In the genomic region with DNA sequence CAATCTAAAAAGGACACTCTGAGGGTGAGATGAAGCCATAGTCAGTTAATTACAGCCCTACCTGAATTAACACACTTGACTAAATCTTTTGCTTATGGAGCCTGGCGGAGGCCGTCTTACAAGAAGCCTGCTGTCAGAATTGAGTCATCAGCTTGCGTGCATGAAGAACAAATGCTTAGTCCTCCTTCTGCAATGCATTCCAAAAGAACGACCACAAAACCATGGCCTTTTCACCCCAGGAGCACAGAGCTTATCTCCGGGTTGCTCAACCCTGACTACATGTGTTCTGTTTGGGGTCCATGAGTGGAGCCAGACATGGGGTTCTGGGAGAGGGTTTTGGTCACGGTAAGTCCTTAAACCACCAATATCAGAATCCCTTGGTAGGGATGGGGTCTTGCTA, we compare ENCODE assay signal across 9 cellular contexts.
DNase-seq lines count a peak whose midpoint lies in the region; ATAC-seq and TF ChIP-seq lines count a peak whose summit lies in the region.
"Had no signal": no experiment of that assay in that cellular context is flagged by ENCODE, and none has a peak within 500 bp of the region (broad histone marks: within the 10 kb centered on the region; RNA-seq: fewer than 3 reads in every experiment).

No MANE protein-coding gene starts in this region.

- H3K9me3 ChIP-seq in SJCRH30 (replicated peaks) (no peaks in the 10 kb centered on the region), left lung (no peaks in the 10 kb centered on the region)

- ATAC-seq in GM18505 (IDR thresholded peaks at IDR 0.05; ENCODE audit: unreplicated experiment) (peak; percentile 75), HG02884 (IDR thresholded peaks at IDR 0.05; ENCODE audit: unreplicated experiment) (peak; percentile 88), left lung (no peak)

- no peak for TF ChIP-seq CTCF in left lung (IDR thresholded peaks at IDR 0.05)

- no peaks in the 10 kb centered on the region for H3K27me3 ChIP-seq in SJCRH30
- no peaks in the 10 kb centered on the region for H3K27me3 ChIP-seq in left lung

- H3K4me3 ChIP-seq in SJCRH30 (no peak overlapping the region), left lung (no peak overlapping the region)

- TF ChIP-seq POLR2A in GM18505 (IDR thresholded peaks at IDR 0.05; ENCODE audit: borderline replicate concordance, extremely low read depth, insufficient read depth, insufficient read length): no peak
- no peak for TF ChIP-seq POLR2A in erythroblast (IDR thresholded peaks at IDR 0.05; ENCODE audit: low read length)

- DNase-seq in SJCRH30: peak in 1 of 2 experiments; percentile 42
- peak; percentile 98 for DNase-seq in kidney tubule cell (ENCODE audit: low spot score)
- DNase-seq in activated CD8-positive, alpha-beta memory T cell treated with anti-CD3 and anti-CD28 coated beads, Interleukin-2, amount 50 U/mL, for 4 hours: no peak
- DNase-seq in NCI-H748 (lab: John Stamatoyannopoulos, UW; ENCODE audit: unreplicated experiment): no peak
- no peak for DNase-seq in left lung
- no peak for DNase-seq in erythroblast (lab: John Stamatoyannopoulos, UW)
- DNase-seq: activated naive CD4-positive, alpha-beta T cell treated with anti-CD3 and anti-CD28 coated beads for 36 hours had no signal

- H3K4me1 ChIP-seq in SJCRH30 (peaks cover 12% of the 10 kb centered on the region), left lung (no peaks in the 10 kb centered on the region)

- H3K36me3 ChIP-seq in SJCRH30 (no peaks in the 10 kb centered on the region), left lung (no peaks in the 10 kb centered on the region)

- H3K27ac ChIP-seq in SJCRH30 (peak overlapping the region; percentile 37; the same call in 1 of the 2 replicates), left lung (no peak overlapping the region)

- intact Hi-C loops in left lung (cut with DNase I): no loop called here
